In the genomic region with DNA sequence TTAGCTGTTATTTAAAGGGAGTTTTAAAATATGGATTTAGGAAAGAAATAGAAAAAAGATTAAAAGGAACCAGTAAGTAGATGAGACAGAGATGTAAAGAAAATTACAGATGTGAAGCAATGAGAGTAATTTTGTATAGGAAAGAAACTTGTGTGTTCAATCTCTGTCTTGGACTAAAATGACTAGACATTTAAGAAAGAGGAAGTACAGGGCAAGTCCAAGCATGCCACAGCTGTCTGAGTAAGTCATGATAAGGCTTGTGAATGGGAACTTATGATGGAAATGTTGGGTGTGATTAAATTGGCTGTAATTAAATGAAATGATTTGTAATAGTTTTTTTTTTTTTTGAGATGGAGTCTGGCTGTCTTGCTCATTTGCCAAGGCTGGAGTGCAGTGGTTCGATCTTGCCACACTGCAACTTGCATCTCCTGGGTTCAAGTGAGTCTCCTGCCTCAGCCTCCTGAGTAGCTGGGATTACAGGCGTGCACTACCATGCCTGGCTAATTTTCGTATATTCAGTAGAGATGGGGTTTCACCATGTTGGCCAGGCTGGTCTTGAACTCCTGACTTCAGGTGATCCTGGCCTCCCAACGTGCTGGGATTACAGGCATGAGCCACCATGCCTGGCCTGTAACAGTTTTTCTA, we compare ENCODE assay signal across 16 cellular contexts. TPM values are rescaled to one million over a fixed set of nuclear protein-coding genes. Genes with fewer than 3 reads are reported as not detected.
DNase-seq lines count a peak whose midpoint lies in the region; ATAC-seq, FAIRE-seq and TF ChIP-seq lines count a peak whose summit lies in the region.
"Had no signal": no experiment of that assay in that cellular context is flagged by ENCODE, and none has a peak within 500 bp of the region (broad histone marks: within the 10 kb centered on the region; RNA-seq: fewer than 3 reads in every experiment).

No MANE protein-coding gene starts in this region.

- no peaks in the 10 kb centered on the region for H3K36me3 Mint-ChIP-seq in T-helper 17 cell (ENCODE audit: low read depth)

- H3K27ac ChIP-seq in VCaP (peak overlapping the region; percentile 71), foreskin keratinocyte (no peak overlapping the region), hepatocyte (no peak overlapping the region)
- H3K27ac ChIP-seq: tibial nerve had no signal

- no peak overlapping the region for H3K27ac Mint-ChIP-seq in T-helper 17 cell
- H3K27ac Mint-ChIP-seq: dendritic cell treated with granulocyte-macrophage colony-stimulating factor and Interleukin-4, amounts not matched to agents 40 ng/mL and 50 ng/mL, for 4 days; nephron progenitor cell; T-helper 1 cell treated with Interleukin-12 subunit alpha and Interleukin-12 subunit beta and Interleukin-4 antibody, amounts not matched to agents 30 μg/mL and 1 μg/mL, for 36 hours had no signal

- no peaks in the 10 kb centered on the region for H3K9me2 ChIP-seq in hepatocyte (replicated peaks; ENCODE audit: insufficient read depth)

- no peaks in the 10 kb centered on the region for H4K20me1 ChIP-seq in hepatocyte (ENCODE audit: insufficient read depth, poor library complexity, severe bottlenecking)

- H3K4me1 Mint-ChIP-seq in T-helper 17 cell, result peaks cover 8% of the 10 kb centered on the region
- H3K4me1 Mint-ChIP-seq: nephron progenitor cell had no signal

- no peak overlapping the region for H3K4me3 ChIP-seq in hepatocyte
- H3K4me3 ChIP-seq: tibial nerve had no signal

- no peaks in the 10 kb centered on the region for H3K9me3 ChIP-seq in T-helper 17 cell (ENCODE audit: control insufficient read depth, low read length, poor library complexity, severe bottlenecking)
- no peaks in the 10 kb centered on the region for H3K9me3 ChIP-seq in hepatocyte (ENCODE audit: low read depth)
- H3K9me3 ChIP-seq: tibial nerve had no signal

- no peak for TF ChIP-seq CTCF in VCaP (conservative IDR thresholded peaks at IDR 0.05)
- TF ChIP-seq CTCF in foreskin keratinocyte (conservative IDR thresholded peaks at IDR 0.05), result no peak
- no peak for TF ChIP-seq CTCF in hepatocyte (IDR thresholded peaks at IDR 0.05; ENCODE audit: poor library complexity)

- TF ChIP-seq POLR2A in GM12892 (IDR thresholded peaks at IDR 0.05; ENCODE audit: low read depth, low read length), result no peak

- no peaks in the 10 kb centered on the region for H3K27me3 Mint-ChIP-seq in T-helper 17 cell

- H3K4me1 ChIP-seq in foreskin keratinocyte, result peaks cover 23% of the 10 kb centered on the region
- H3K4me1 ChIP-seq in hepatocyte (ENCODE audit: insufficient read depth), result no peaks in the 10 kb centered on the region

- no peaks in the 10 kb centered on the region for H3K27me3 ChIP-seq in foreskin keratinocyte
- no peaks in the 10 kb centered on the region for H3K27me3 ChIP-seq in hepatocyte
- H3K27me3 ChIP-seq: tibial nerve had no signal

- peak; percentile 88 for FAIRE-seq in GM12892 (lab: Jason Lieb, UNC)
- FAIRE-seq: H54 had no signal

- H3K4me3 Mint-ChIP-seq in T-helper 17 cell, result no peak overlapping the region
- H3K4me3 Mint-ChIP-seq: dendritic cell treated with granulocyte-macrophage colony-stimulating factor and Interleukin-4, amounts not matched to agents 40 ng/mL and 50 ng/mL, for 4 days; nephron progenitor cell; T-helper 1 cell treated with Interleukin-12 subunit alpha and Interleukin-12 subunit beta and Interleukin-4 antibody, amounts not matched to agents 30 μg/mL and 1 μg/mL, for 36 hours had no signal

- H2AFZ ChIP-seq in hepatocyte, result no peak overlapping the region

- ATAC-seq in foreskin keratinocyte, result peak; percentile 42
- no peak for ATAC-seq in GM21526 (IDR thresholded peaks at IDR 0.05; ENCODE audit: low FRiP score, unreplicated experiment)
- no peak for ATAC-seq in GM21515 (IDR thresholded peaks at IDR 0.05; ENCODE audit: unreplicated experiment)
- ATAC-seq in T-helper 17 cell, result no peak
- ATAC-seq: left colon had no signal

- WGBS in hepatocyte (ENCODE audit: low lambda C conversion rate, missing lambda C conversion rate), result 89% methylated on average over 4 of the region's 4 CpGs

- H3K36me3 ChIP-seq in hepatocyte (replicated peaks; ENCODE audit: insufficient read depth, low read depth), result no peaks in the 10 kb centered on the region
- H3K36me3 ChIP-seq: tibial nerve had no signal

- no peak overlapping the region for H3K4me2 ChIP-seq in hepatocyte

- H3K79me2 ChIP-seq in hepatocyte, result no peaks in the 10 kb centered on the region

- DNase-seq in GM12892 (ENCODE audit: insufficient read length) (peak; percentile 14), LHCN-M2 (ENCODE audit: low read depth) (peak; percentile 19), foreskin keratinocyte (peak; percentile 74 to 88), T-helper 17 cell (no peak), hepatocyte (ENCODE audit: low spot score) (no peak)
- DNase-seq: NCI-H2029 treated with DMSO at 0.1 percent for 48 hours, nephron progenitor cell had no signal

RNA-seq across cellular contexts. Expression of a gene that starts 5.9 kb away (rescaled TPM):
- polyA plus RNA-seq in GM12892 (2012; ENCODE audit: missing spikeins), result 5.7 TPM
- total RNA-seq in LHCN-M2 (2014; rRNA removed) (0.23 TPM in 1 of 2 replicates, not detected in the other), foreskin keratinocyte (not detected in 2 replicates), T-helper 17 cell (under 1 TPM in 1 of 2 donors, not detected in 1; 0.37 TPM), hepatocyte (9.5 and 15.4 TPM in 2 replicates)
- not detected for polyA plus RNA-seq in LHCN-M2 (2012)
- polyA plus RNA-seq in foreskin keratinocyte (not detected in 2 replicates), hepatocyte (18.7 and 20.9 TPM in 2 replicates)
- total RNA-seq: skeletal muscle tissue had no signal

RNA-seq across cellular contexts. Expression of a gene that starts 16.8 kb away (rescaled TPM):
- polyA plus RNA-seq in GM12892 (2012; ENCODE audit: missing spikeins), result 0.21 TPM
- total RNA-seq in LHCN-M2 (2014; rRNA removed) (not detected in 2 replicates), foreskin keratinocyte (not detected in 2 replicates), T-helper 17 cell (not detected), hepatocyte (0.70 TPM in 1 of 2 replicates, not detected in the other)
- not detected for polyA plus RNA-seq in LHCN-M2 (2012)
- polyA plus RNA-seq in foreskin keratinocyte (not detected in 2 replicates), hepatocyte (0.34 TPM in 1 of 2 replicates, not detected in the other)
- total RNA-seq: skeletal muscle tissue, tibial nerve had no signal

RNA-seq across cellular contexts. Expression of a gene that starts 18.0 kb away (rescaled TPM):
- not detected for polyA plus RNA-seq in GM12892 (2012; ENCODE audit: missing spikeins)
- not detected in 2 replicates for total RNA-seq in LHCN-M2 (2014; rRNA removed)
- polyA plus RNA-seq in LHCN-M2 (2012), result not detected
- total RNA-seq in foreskin keratinocyte, result 0.14 and 0.17 TPM in 2 replicates
- 0.13 and 0.18 TPM in 2 replicates for polyA plus RNA-seq in foreskin keratinocyte
- total RNA-seq in T-helper 17 cell, result not detected
- total RNA-seq in hepatocyte, result 0.80 and 2.5 TPM in 2 replicates
- 0.61 and 1.6 TPM in 2 replicates for polyA plus RNA-seq in hepatocyte
- total RNA-seq: skeletal muscle tissue, tibial nerve had no signal

RNA-seq across cellular contexts. Expression of a gene that starts 26.7 kb away (rescaled TPM):
- polyA plus RNA-seq in GM12892 (2012; ENCODE audit: missing spikeins), result 11.1 TPM
- total RNA-seq in LHCN-M2 (2014; rRNA removed), result 7.5 and 19.8 TPM in 2 replicates
- 8.6 TPM for polyA plus RNA-seq in LHCN-M2 (2012)
- 6.3 and 7.2 TPM in 2 replicates for total RNA-seq in foreskin keratinocyte
- polyA plus RNA-seq in foreskin keratinocyte, result 11.0 and 11.6 TPM in 2 replicates
- total RNA-seq in T-helper 17 cell, result 1 to 10 TPM; 1.5 to 3.4 TPM
- 12.9 and 13.6 TPM in 2 replicates for total RNA-seq in hepatocyte
- 28.7 and 29.2 TPM in 2 replicates for polyA plus RNA-seq in hepatocyte

RNA-seq across cellular contexts. Expression of a gene that starts 49.7 kb away (rescaled TPM):
- 150 TPM for polyA plus RNA-seq in GM12892 (2012; ENCODE audit: missing spikeins)
- total RNA-seq in LHCN-M2 (2014; rRNA removed) (192 and 232 TPM in 2 replicates), foreskin keratinocyte (164 and 179 TPM in 2 replicates), T-helper 17 cell (100 to 1,000 TPM; 206 to 239 TPM), hepatocyte (163 and 194 TPM in 2 replicates)
- 161 TPM for polyA plus RNA-seq in LHCN-M2 (2012)
- polyA plus RNA-seq in foreskin keratinocyte (160 and 169 TPM in 2 replicates), hepatocyte (226 and 239 TPM in 2 replicates)

Comparison
In these comparisons a context has a peak if more than half of its experiments do, and no peak if none do; other contexts are left out.
1. DNase-seq: peak in GM12892 (single experiment), LHCN-M2 (single experiment) and foreskin keratinocyte (2 of 2); none in T-helper 17 cell (0 of 3) and hepatocyte (single experiment).